ENCODE assay signal across 9 cellular contexts in the genomic region with DNA sequence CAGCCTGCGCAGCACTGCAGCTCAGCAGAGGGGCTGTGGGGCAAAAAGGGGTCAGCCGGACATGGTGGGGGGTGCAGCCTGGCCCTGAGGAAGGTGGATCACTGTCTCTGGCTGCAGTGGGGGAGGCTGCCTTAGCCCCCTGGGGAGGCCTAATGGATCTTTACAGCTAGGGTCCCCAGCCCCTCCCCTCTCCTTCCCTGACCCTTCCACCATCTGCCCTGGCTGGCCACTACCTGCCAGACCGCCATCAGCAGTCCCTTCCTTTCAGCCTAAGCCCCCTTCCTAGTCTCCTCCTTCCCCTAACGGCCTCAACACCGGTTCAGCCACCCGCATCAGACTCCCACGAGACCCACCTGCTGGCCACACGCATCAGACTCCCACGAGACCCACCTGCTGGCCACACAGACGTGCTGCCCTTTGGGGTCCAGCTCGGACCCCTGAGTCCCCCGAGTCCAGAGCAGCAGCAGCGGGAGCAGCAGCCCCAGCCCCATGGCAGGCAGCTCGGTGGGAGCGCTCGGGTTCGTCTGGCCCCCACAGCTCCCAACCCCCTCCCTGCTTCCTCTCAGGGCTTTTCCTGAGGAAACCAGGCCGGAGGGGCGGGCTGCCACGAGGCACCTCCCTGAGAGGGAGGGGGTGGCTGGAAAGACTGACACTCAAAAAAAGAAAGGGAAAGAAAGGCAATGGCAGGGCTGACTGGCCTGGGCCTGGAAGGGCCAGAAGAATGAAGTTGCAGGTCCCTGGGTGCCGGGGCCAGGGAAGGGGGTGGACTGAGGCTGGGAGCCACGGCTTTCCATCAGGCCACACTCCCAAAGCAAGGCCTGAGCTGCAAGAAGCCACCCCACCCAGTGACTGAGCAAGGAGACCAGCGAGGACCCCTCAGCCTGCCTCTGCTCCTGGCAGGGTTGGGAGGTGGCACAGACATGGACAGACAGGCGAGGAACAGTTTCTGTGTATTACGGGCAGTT. TPM values are rescaled to one million over a fixed set of nuclear protein-coding genes. Genes with fewer than 3 reads are reported as not detected.
DNase-seq lines count a peak whose midpoint lies in the region; ATAC-seq and TF ChIP-seq lines count a peak whose summit lies in the region.
"Had no signal": no experiment of that assay in that cellular context is flagged by ENCODE, and none has a peak within 500 bp of the region (broad histone marks: within the 10 kb centered on the region; RNA-seq: fewer than 3 reads in every experiment).

A gene with protein sequence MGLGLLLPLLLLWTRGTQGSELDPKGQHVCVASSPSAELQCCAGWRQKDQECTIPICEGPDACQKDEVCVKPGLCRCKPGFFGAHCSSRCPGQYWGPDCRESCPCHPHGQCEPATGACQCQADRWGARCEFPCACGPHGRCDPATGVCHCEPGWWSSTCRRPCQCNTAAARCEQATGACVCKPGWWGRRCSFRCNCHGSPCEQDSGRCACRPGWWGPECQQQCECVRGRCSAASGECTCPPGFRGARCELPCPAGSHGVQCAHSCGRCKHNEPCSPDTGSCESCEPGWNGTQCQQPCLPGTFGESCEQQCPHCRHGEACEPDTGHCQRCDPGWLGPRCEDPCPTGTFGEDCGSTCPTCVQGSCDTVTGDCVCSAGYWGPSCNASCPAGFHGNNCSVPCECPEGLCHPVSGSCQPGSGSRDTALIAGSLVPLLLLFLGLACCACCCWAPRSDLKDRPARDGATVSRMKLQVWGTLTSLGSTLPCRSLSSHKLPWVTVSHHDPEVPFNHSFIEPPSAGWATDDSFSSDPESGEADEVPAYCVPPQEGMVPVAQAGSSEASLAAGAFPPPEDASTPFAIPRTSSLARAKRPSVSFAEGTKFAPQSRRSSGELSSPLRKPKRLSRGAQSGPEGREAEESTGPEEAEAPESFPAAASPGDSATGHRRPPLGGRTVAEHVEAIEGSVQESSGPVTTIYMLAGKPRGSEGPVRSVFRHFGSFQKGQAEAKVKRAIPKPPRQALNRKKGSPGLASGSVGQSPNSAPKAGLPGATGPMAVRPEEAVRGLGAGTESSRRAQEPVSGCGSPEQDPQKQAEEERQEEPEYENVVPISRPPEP (minus strand): TSS at position 526 of the 965 bp plus-strand sequence. CDS start 35 bp downstream, at position 491.

- ATAC-seq in GM23338 (no peak), left lobe of liver (no peak)
- ATAC-seq in activated naive CD8-positive, alpha-beta T cell treated with anti-CD3 and anti-CD28 coated beads, Interleukin-2, amount 50 U/mL, for 24 hours: no peak
- ATAC-seq in stimulated activated naive CD8-positive, alpha-beta T cell treated with anti-CD3 and anti-CD28 coated beads, Interleukin-15, amount 100 ng/mL, for 72 hours: no peak

- H3K27me3 Mint-ChIP-seq in GM23338 (ENCODE audit: insufficient read depth, low read depth, poor library complexity): peaks cover 29% of the 10 kb centered on the region
- no peaks in the 10 kb centered on the region for H3K27me3 Mint-ChIP-seq in activated naive CD8-positive, alpha-beta T cell treated with anti-CD3 and anti-CD28 coated beads, Interleukin-2, amount 50 U/mL, for 24 hours
- H3K27me3 Mint-ChIP-seq in stimulated activated naive CD8-positive, alpha-beta T cell treated with anti-CD3 and anti-CD28 coated beads, Interleukin-15, amount 100 ng/mL, for 72 hours: no peaks in the 10 kb centered on the region

- no peak for TF ChIP-seq CTCF in GM23338 (conservative IDR thresholded peaks at IDR 0.05; ENCODE audit: low read depth in 2 of 2)

- peaks cover 3% of the 10 kb centered on the region; the same call in 1 of the 3 replicates for H3K9me3 Mint-ChIP-seq in GM23338
- H3K9me3 Mint-ChIP-seq in activated naive CD8-positive, alpha-beta T cell treated with anti-CD3 and anti-CD28 coated beads, Interleukin-2, amount 50 U/mL, for 24 hours: no peaks in the 10 kb centered on the region
- H3K9me3 Mint-ChIP-seq in stimulated activated naive CD8-positive, alpha-beta T cell treated with anti-CD3 and anti-CD28 coated beads, Interleukin-15, amount 100 ng/mL, for 72 hours: no peaks in the 10 kb centered on the region

- peaks cover 38% of the 10 kb centered on the region for H3K4me1 Mint-ChIP-seq in GM23338
- peaks cover 37% of the 10 kb centered on the region for H3K4me1 Mint-ChIP-seq in activated naive CD8-positive, alpha-beta T cell treated with anti-CD3 and anti-CD28 coated beads, Interleukin-2, amount 50 U/mL, for 24 hours
- H3K4me1 Mint-ChIP-seq in stimulated activated naive CD8-positive, alpha-beta T cell treated with anti-CD3 and anti-CD28 coated beads, Interleukin-15, amount 100 ng/mL, for 72 hours: peaks cover 60% of the 10 kb centered on the region

- 0 out of 2 replicates have a peak within 1 kb of the TSS, but pooled peaks have one; percentile 17 for H3K4me3 ChIP-seq in GM23338
- H3K4me3 ChIP-seq: cardiac muscle cell had no signal

- H3K4me1 ChIP-seq in GM23338 (ENCODE audit: insufficient read depth): peaks cover 24% of the 10 kb centered on the region

- peaks cover 6% of the 10 kb centered on the region for H3K27me3 ChIP-seq in GM23338 (ENCODE audit: insufficient read depth)

- no peak for DNase-seq in GM23338 (ENCODE audit: low spot score)
- no peak for DNase-seq in activated naive CD8-positive, alpha-beta T cell treated with anti-CD3 and anti-CD28 coated beads, Interleukin-2, amount 50 U/mL, for 24 hours
- peak; percentile 65 for DNase-seq in left lobe of liver (ENCODE audit: low spot score)
- DNase-seq in stimulated activated naive CD8-positive, alpha-beta T cell treated with anti-CD3 and anti-CD28 coated beads, Interleukin-15, amount 100 ng/mL, for 72 hours: no peak
- no peak for DNase-seq in globus pallidus (ENCODE audit: low spot score)
- no peak for DNase-seq in NCI-H524 (lab: John Stamatoyannopoulos, UW)
- no peak for DNase-seq in AG08396 (ENCODE audit: low spot score)
- no peak for DNase-seq in NCI-H524 treated with DMSO at 0.1 percent for 48 hours (lab: John Stamatoyannopoulos, UW)

- H3K4me3 Mint-ChIP-seq in GM23338: peak within 1 kb of the TSS; percentile 68
- H3K4me3 Mint-ChIP-seq in activated naive CD8-positive, alpha-beta T cell treated with anti-CD3 and anti-CD28 coated beads, Interleukin-2, amount 50 U/mL, for 24 hours: peak within 1 kb of the TSS; percentile 84
- H3K4me3 Mint-ChIP-seq in stimulated activated naive CD8-positive, alpha-beta T cell treated with anti-CD3 and anti-CD28 coated beads, Interleukin-15, amount 100 ng/mL, for 72 hours: peak within 1 kb of the TSS; percentile 93 to 95

- H3K27ac Mint-ChIP-seq in GM23338: no peak within 1 kb of the TSS; the same call in 1 of the 2 replicates
- H3K27ac Mint-ChIP-seq in activated naive CD8-positive, alpha-beta T cell treated with anti-CD3 and anti-CD28 coated beads, Interleukin-2, amount 50 U/mL, for 24 hours: peak within 1 kb of the TSS; percentile 92
- H3K27ac Mint-ChIP-seq in stimulated activated naive CD8-positive, alpha-beta T cell treated with anti-CD3 and anti-CD28 coated beads, Interleukin-15, amount 100 ng/mL, for 72 hours: peak within 1 kb of the TSS in 1 of 2 donors; percentile 96

- H4K20me1 ChIP-seq in GM23338 (replicated peaks; ENCODE audit: insufficient read depth): no peaks in the 10 kb centered on the region; the same call in 1 of the 2 replicates

- no peak within 1 kb of the TSS for H2AFZ ChIP-seq in GM23338

- H3K9me2 ChIP-seq in GM23338 (ENCODE audit: insufficient read depth): peaks cover 3% of the 10 kb centered on the region; the same call in 1 of the 2 replicates

- H3K36me3 ChIP-seq in GM23338 (ENCODE audit: insufficient read depth): no peaks in the 10 kb centered on the region

- peaks cover 23% of the 10 kb centered on the region for H3F3A ChIP-seq in GM23338 (replicated peaks; ENCODE audit: low read depth)

- H3K36me3 Mint-ChIP-seq in GM23338 (ENCODE audit: low read depth): peaks cover under 1% of the 10 kb centered on the region; the same call in 1 of the 3 replicates
- H3K36me3 Mint-ChIP-seq in activated naive CD8-positive, alpha-beta T cell treated with anti-CD3 and anti-CD28 coated beads, Interleukin-2, amount 50 U/mL, for 24 hours (ENCODE audit: low read depth): no peaks in the 10 kb centered on the region

- peak within 1 kb of the TSS; percentile 51 for H3K4me2 ChIP-seq in GM23338

- no peaks in the 10 kb centered on the region for H3K79me2 ChIP-seq in GM23338 (replicated peaks; ENCODE audit: insufficient read depth)

- no peak within 1 kb of the TSS for H3K27ac ChIP-seq in GM23338 (ENCODE audit: low read depth)

TF ChIP-seq in GM23338, 12 proteins besides CTCF, POLR2A, EP300 and RAD21 (continues in another document):
- TF ChIP-seq POLR2AphosphoS5 (IDR thresholded peaks at IDR 0.05; ENCODE audit: low read depth): no peak
- TF ChIP-seq ZNF114 (CRISPR knock-in tag; IDR thresholded peaks at IDR 0.05): no peak
- TF ChIP-seq, protein P1, sequence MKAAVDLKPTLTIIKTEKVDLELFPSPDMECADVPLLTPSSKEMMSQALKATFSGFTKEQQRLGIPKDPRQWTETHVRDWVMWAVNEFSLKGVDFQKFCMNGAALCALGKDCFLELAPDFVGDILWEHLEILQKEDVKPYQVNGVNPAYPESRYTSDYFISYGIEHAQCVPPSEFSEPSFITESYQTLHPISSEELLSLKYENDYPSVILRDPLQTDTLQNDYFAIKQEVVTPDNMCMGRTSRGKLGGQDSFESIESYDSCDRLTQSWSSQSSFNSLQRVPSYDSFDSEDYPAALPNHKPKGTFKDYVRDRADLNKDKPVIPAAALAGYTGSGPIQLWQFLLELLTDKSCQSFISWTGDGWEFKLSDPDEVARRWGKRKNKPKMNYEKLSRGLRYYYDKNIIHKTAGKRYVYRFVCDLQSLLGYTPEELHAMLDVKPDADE (IDR thresholded peaks at IDR 0.05): no peak
- TF ChIP-seq NANOG (IDR thresholded peaks at IDR 0.05; ENCODE audit: borderline replicate concordance): no peak
- TF ChIP-seq EZH2phosphoT487 (IDR thresholded peaks at IDR 0.05; ENCODE audit: unreplicated experiment): no peak

RNA-seq across cellular contexts. Expression of the gene that starts here (rescaled TPM):
- 1.0 and 1.6 TPM in 2 replicates for total RNA-seq in GM23338 (2014; rRNA removed; shearing (Covaris generic))
- polyA plus RNA-seq in GM23338 (2016; fragmentation: Nextera tagmentation; extraction: Ambion mirVana): 0.63 and 0.76 TPM in 2 replicates
- total RNA-seq in left lobe of liver: 12.5 TPM
